1 cellular context compared by ENCODE assay signal in genomic region chr15:66840615-66841014, GRCh38.
TF ChIP-seq lines count a peak whose summit lies in the region.

No MANE protein-coding gene starts in this region.

TF ChIP-seq in HCT116, 20 proteins besides CTCF, POLR2A, EP300 and RAD21 (continued from another document):
- TF ChIP-seq, protein P1, sequence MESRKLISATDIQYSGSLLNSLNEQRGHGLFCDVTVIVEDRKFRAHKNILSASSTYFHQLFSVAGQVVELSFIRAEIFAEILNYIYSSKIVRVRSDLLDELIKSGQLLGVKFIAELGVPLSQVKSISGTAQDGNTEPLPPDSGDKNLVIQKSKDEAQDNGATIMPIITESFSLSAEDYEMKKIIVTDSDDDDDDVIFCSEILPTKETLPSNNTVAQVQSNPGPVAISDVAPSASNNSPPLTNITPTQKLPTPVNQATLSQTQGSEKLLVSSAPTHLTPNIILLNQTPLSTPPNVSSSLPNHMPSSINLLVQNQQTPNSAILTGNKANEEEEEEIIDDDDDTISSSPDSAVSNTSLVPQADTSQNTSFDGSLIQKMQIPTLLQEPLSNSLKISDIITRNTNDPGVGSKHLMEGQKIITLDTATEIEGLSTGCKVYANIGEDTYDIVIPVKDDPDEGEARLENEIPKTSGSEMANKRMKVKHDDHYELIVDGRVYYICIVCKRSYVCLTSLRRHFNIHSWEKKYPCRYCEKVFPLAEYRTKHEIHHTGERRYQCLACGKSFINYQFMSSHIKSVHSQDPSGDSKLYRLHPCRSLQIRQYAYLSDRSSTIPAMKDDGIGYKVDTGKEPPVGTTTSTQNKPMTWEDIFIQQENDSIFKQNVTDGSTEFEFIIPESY (IDR thresholded peaks at IDR 0.05; ENCODE audit: extremely low read depth, insufficient replicate concordance, low read length), result no peak
- no peak for TF ChIP-seq FOSL1 (IDR thresholded peaks at IDR 0.05; ENCODE audit: low read depth)
